Comparison of ENCODE assay signal across 19 cellular contexts in the genomic region with DNA sequence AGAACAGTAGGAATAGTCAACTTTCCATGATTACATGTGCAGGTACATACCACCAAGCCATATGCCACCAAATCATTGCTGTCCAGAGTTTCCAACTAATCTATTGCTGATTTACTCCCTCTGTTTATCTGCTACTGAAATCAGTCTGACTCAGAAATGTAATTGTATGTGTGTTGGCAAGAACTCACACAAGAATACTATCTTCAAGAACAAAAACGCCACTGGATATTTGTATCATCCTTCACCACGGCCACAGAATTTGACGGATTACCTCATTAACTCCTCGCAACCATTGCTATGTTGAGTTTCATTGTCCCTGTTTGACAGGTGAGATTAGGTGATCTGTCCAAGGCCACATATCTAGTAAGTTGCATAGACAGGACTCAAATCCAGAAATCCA.
A peak's percentile ranks its signal among the peaks of the same experiment; 100 is the strongest.
DNase-seq lines count a peak whose midpoint lies in the region; ATAC-seq and TF ChIP-seq lines count a peak whose summit lies in the region.
"Had no signal": no experiment of that assay in that cellular context is flagged by ENCODE, and none has a peak within 500 bp of the region (broad histone marks: within the 10 kb centered on the region; RNA-seq: fewer than 3 reads in every experiment).

No MANE protein-coding gene starts in this region.

- in situ Hi-C loops in gastrocnemius medialis (cut with MboI; ENCODE audit: low sequenced_read_pairs in 4 of 4): no loop called here

- H3K4me1 ChIP-seq in osteoblast (ENCODE audit: insufficient read depth, low read length) (peaks cover 44% of the 10 kb centered on the region), gastrocnemius medialis (no peaks in the 10 kb centered on the region)
- H3K4me1 ChIP-seq: Caco-2, SJSA1 had no signal

- TF ChIP-seq CTCF in osteoblast (IDR thresholded peaks at IDR 0.05; ENCODE audit: extremely low read depth, low read depth, low read length) (no peak), gastrocnemius medialis (IDR thresholded peaks at IDR 0.05 in 4 of 5, conservative IDR thresholded peaks at IDR 0.05 in 1 of 5) (no peak)

- no peak for ATAC-seq in gastrocnemius medialis

- H3K27me3 ChIP-seq in osteoblast (ENCODE audit: insufficient read depth, low read length) (no peaks in the 10 kb centered on the region), gastrocnemius medialis (no peaks in the 10 kb centered on the region)
- H3K27me3 ChIP-seq: SJSA1 had no signal

- intact Hi-C loops in gastrocnemius medialis (cut with DNase I; ENCODE audit: low total_unique reads): no loop called here

- DNase-seq in EH (ENCODE audit: low read depth) (peak; percentile 77), M059J (ENCODE audit: low read depth) (peak; percentile 73), amniotic epithelial cell (ENCODE audit: low read depth) (peak; percentile 68), osteoblast (ENCODE audit: insufficient read length, low spot score, missing footprints) (peak; percentile 55), gastrocnemius medialis (no peak), NCI-H1092 (lab: John Stamatoyannopoulos, UW) (no peak), NCI-H69 (lab: John Stamatoyannopoulos, UW) (no peak), pons (ENCODE audit: low spot score) (no peak)
- DNase-seq: AML-193, Caco-2, HCEC 1CT, KBM-7, NCI-H1436, NCI-H2029, NCI-H2171, NCI-H446 treated with DMSO at 0.1 percent for 48 hours, NCI-H748 treated with DMSO at 0.1 percent for 48 hours, OCI-M1 had no signal

- TF ChIP-seq POLR2A in gastrocnemius medialis (IDR thresholded peaks at IDR 0.05): no peak

- H3K27ac ChIP-seq in osteoblast (ENCODE audit: low read depth, low read length): peak overlapping the region; percentile 98
- no peak overlapping the region for H3K27ac ChIP-seq in gastrocnemius medialis
- H3K27ac ChIP-seq: SJSA1 had no signal

- H2AFZ ChIP-seq in osteoblast (ENCODE audit: low read length): no peak overlapping the region

- H3K36me3 ChIP-seq in osteoblast (ENCODE audit: insufficient read depth, low read length) (no peaks in the 10 kb centered on the region), gastrocnemius medialis (no peaks in the 10 kb centered on the region)
- H3K36me3 ChIP-seq: SJSA1 had no signal

- H3K4me3 ChIP-seq in osteoblast (ENCODE audit: insufficient read depth, low read length) (no peak overlapping the region), gastrocnemius medialis (no peak overlapping the region)
- H3K4me3 ChIP-seq: SJSA1 had no signal

- H3K79me2 ChIP-seq in osteoblast (ENCODE audit: insufficient read depth, low read length): no peaks in the 10 kb centered on the region

- peak overlapping the region; percentile 3 for H3K4me2 ChIP-seq in osteoblast (ENCODE audit: insufficient read depth, low read length)

- no peaks in the 10 kb centered on the region for H4K20me1 ChIP-seq in osteoblast (ENCODE audit: insufficient read depth, low read length)

- H3K9me3 ChIP-seq in osteoblast (ENCODE audit: low read depth, low read length) (no peaks in the 10 kb centered on the region), gastrocnemius medialis (no peaks in the 10 kb centered on the region)
- H3K9me3 ChIP-seq: Caco-2, SJSA1 had no signal

Comparison
In these comparisons a context has a peak if more than half of its experiments do, and no peak if none do; other contexts are left out.
1. DNase-seq: peak in EH (single experiment), M059J (single experiment), amniotic epithelial cell (single experiment) and osteoblast (single experiment); none in gastrocnemius medialis (0 of 2), NCI-H1092 (single experiment), NCI-H69 (single experiment) and pons (single experiment).